1 cellular context compared by ENCODE assay signal in the genomic region with DNA sequence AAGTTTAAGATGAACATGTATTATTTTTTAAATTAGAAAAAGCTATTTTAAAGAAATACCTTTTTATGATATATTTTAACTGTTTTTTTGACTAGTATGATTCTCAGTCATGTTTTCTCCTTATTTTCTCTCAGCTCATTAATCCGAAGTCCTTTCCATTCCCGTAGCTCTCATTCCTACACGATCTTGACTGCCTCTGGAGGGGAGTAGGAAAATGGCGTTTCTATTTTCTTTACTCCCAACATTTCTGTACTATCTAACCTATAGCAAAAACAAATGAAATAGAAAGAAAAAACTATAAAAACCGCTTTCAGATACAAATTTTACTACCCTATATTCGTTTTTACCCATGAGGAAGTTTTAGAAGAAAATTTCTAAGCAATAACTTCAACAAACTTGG.
TF ChIP-seq lines count a peak whose summit lies in the region.

No MANE protein-coding gene starts in this region.

TF ChIP-seq in HepG2, 621 proteins besides CTCF, POLR2A, EP300 and RAD21 (continued from another document):
- TF ChIP-seq SCMH1 (CRISPR knock-in tag; IDR thresholded peaks at IDR 0.05; ENCODE audit: borderline replicate concordance) (no peak), ONECUT2 (CRISPR knock-in tag; IDR thresholded peaks at IDR 0.05) (no peak), ZC3H4 (CRISPR knock-in tag; IDR thresholded peaks at IDR 0.05; ENCODE audit: borderline replicate concordance) (no peak), RFX3 (CRISPR knock-in tag; IDR thresholded peaks at IDR 0.05) (no peak), SOX5 (CRISPR knock-in tag; IDR thresholded peaks at IDR 0.05; ENCODE audit: borderline replicate concordance) (no peak), MLX (CRISPR knock-in tag; IDR thresholded peaks at IDR 0.05) (no peak), PLSCR1 (CRISPR knock-in tag; IDR thresholded peaks at IDR 0.05; ENCODE audit: borderline replicate concordance) (no peak), RCOR2 (CRISPR knock-in tag; IDR thresholded peaks at IDR 0.05) (no peak), NFKB2 (CRISPR knock-in tag; IDR thresholded peaks at IDR 0.05; ENCODE audit: borderline replicate concordance) (no peak)
- TF ChIP-seq, protein P1, sequence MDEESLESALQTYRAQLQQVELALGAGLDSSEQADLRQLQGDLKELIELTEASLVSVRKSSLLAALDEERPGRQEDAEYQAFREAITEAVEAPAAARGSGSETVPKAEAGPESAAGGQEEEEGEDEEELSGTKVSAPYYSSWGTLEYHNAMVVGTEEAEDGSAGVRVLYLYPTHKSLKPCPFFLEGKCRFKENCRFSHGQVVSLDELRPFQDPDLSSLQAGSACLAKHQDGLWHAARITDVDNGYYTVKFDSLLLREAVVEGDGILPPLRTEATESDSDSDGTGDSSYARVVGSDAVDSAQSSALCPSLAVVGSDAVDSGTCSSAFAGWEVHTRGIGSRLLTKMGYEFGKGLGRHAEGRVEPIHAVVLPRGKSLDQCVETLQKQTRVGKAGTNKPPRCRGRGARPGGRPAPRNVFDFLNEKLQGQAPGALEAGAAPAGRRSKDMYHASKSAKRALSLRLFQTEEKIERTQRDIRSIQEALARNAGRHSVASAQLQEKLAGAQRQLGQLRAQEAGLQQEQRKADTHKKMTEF (CRISPR knock-in tag; IDR thresholded peaks at IDR 0.05) = no peak
- TF ChIP-seq, protein P2, sequence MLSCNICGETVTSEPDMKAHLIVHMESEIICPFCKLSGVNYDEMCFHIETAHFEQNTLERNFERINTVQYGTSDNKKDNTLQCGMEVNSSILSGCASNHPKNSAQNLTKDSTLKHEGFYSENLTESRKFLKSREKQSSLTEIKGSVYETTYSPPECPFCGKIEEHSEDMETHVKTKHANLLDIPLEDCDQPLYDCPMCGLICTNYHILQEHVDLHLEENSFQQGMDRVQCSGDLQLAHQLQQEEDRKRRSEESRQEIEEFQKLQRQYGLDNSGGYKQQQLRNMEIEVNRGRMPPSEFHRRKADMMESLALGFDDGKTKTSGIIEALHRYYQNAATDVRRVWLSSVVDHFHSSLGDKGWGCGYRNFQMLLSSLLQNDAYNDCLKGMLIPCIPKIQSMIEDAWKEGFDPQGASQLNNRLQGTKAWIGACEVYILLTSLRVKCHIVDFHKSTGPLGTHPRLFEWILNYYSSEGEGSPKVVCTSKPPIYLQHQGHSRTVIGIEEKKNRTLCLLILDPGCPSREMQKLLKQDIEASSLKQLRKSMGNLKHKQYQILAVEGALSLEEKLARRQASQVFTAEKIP (CRISPR knock-in tag; IDR thresholded peaks at IDR 0.05; ENCODE audit: borderline replicate concordance) = no peak
